Comparison of ENCODE assay signal across 8 cellular contexts in the genomic region with DNA sequence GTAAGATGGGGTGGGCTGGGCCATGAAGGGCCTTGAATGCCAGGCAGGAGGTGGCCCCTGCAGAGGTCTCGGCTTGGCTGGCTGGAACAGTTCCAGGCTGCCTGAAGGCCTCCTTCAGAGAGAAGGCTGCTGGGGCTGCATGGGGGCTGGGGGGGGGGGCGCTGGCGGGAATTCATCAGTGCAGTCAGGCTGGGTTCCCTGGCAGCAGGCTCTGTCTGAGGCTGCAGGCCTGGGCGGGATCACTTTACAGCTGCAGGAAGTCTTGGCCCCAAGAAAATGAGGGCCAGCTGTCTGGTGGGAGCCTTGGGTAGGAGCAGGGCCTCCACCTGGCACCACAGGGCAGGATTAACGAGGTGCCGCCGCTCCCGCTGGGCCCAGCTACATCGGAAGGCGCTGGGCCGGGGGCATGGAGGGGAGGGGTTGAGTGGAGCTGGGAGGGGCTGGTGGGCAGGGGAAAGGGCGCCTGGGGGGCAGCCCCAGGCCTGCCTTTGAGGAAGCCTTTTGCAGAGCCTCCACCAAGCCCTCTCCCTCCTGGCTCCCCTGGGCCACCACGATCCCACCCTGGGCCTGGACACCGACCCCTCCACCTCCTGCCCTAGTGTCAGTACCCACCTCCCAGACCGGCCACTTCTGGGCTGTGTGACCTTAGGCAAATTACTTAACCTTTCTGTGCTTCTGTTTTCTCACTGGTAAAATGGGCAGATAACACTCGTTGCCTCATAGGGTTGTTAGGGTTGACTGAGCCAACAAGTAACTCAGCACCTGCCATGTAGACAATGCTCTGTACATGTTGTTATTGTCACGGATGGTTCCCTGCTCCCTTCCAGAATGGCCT. TPM values are rescaled to one million over a fixed set of nuclear protein-coding genes. Genes with fewer than 3 reads are reported as not detected.
A peak's percentile ranks its signal among the peaks of the same experiment; 100 is the strongest.
DNase-seq lines count a peak whose midpoint lies in the region; ATAC-seq, FAIRE-seq and TF ChIP-seq lines count a peak whose summit lies in the region.

No MANE protein-coding gene starts in this region.

- no peak for DNase-seq in A549 (ENCODE audit: low read depth in 1 of 2, low spot score in 1 of 2)
- peak; percentile 37 for DNase-seq in IMR-90
- peak; percentile 14 for DNase-seq in astrocyte (ENCODE audit: low read depth)
- DNase-seq in SKM-1 treated with dmso at 0.1 percent for 144 hours (lab: John Stamatoyannopoulos, UW; ENCODE audit: unreplicated experiment) = no peak
- no peak for DNase-seq in activated CD4-positive, CD25-positive, alpha-beta regulatory T cell treated with anti-CD3 and anti-CD28 coated beads, Interleukin-2, amount 50 U/mL, for 72 hours

- H3K4ac ChIP-seq in IMR-90 (ENCODE audit: low read depth, low read length) = no peak overlapping the region

- no peaks in the 10 kb centered on the region for H3K9me3 Mint-ChIP-seq in astrocyte (ENCODE audit: unreplicated experiment)

- H2BK120ac ChIP-seq in IMR-90 (ENCODE audit: low read depth, low read length) = no peak overlapping the region

- H3K27me3 Mint-ChIP-seq in astrocyte (ENCODE audit: low read depth, unreplicated experiment) = no peaks in the 10 kb centered on the region

- no peak for TF ChIP-seq RAD21 in A549 (conservative IDR thresholded peaks at IDR 0.05 in 1 of 2, IDR thresholded peaks at IDR 0.05 in 1 of 2)
- TF ChIP-seq RAD21 in IMR-90 (IDR thresholded peaks at IDR 0.05; ENCODE audit: low read length) = no peak

- H3K4me3 Mint-ChIP-seq in astrocyte (ENCODE audit: unreplicated experiment) = no peak overlapping the region

- intact Hi-C loops in IMR-90 (cut with micrococcal nuclease) = loop anchor here (1.0 to 5.0 kb wide), 6 partner anchors 31 to 777 kb away; a partner anchor contains a TSS

- FAIRE-seq in A549 (lab: Jason Lieb, UNC) (no peak), astrocyte (lab: Jason Lieb, UNC) (no peak)

- H2BK20ac ChIP-seq in IMR-90 (ENCODE audit: low read depth, low read length) = no peak overlapping the region; the same call in 1 of the 2 replicates

- H3K9ac ChIP-seq in IMR-90 (ENCODE audit: low read depth, low read length) = 0 out of 2 replicates have a peak overlapping the region, but pooled peaks have one; percentile 38
- H3K9ac ChIP-seq in astrocyte (ENCODE audit: low read length) = peak overlapping the region; percentile 89
- H3K9ac ChIP-seq in muscle layer of colon (ENCODE audit: low read length) = peak overlapping the region; percentile 68

- TF ChIP-seq CTCF in A549 (IDR thresholded peaks at IDR 0.05) (no peak), IMR-90 (conservative IDR thresholded peaks at IDR 0.05; ENCODE audit: low read depth, low read length) (no peak), astrocyte (IDR thresholded peaks at IDR 0.05; ENCODE audit: insufficient read depth, low read depth, low read length) (no peak)

- H3K4me2 ChIP-seq in A549 (peak overlapping the region; percentile 22; the same call in 1 of the 3 replicates), IMR-90 (ENCODE audit: low read depth, low read length) (no peak overlapping the region), astrocyte (ENCODE audit: low read length) (peak overlapping the region; percentile 97)

- H3K27me3 ChIP-seq in IMR-90 (ENCODE audit: control insufficient read depth, insufficient read depth, low read length) (no peaks in the 10 kb centered on the region), astrocyte (ENCODE audit: insufficient read depth, low read length) (no peaks in the 10 kb centered on the region), muscle layer of colon (ENCODE audit: control insufficient read depth in 1 of 2, insufficient read depth in 2 of 2, low read length in 2 of 2) (no peaks in the 10 kb centered on the region)

- no peaks in the 10 kb centered on the region for H3K79me1 ChIP-seq in IMR-90 (ENCODE audit: low read depth in 1 of 2, low read length in 2 of 2)

- H3K36me3 Mint-ChIP-seq in astrocyte (ENCODE audit: low read depth, unreplicated experiment) = peaks cover 2% of the 10 kb centered on the region

- H2BK5ac ChIP-seq in IMR-90 (ENCODE audit: low read depth, low read length, poor library complexity, severe bottlenecking) = no peak overlapping the region

- peaks cover 2% of the 10 kb centered on the region; the same call in 1 of the 2 replicates for H3K9me1 ChIP-seq in IMR-90 (ENCODE audit: insufficient read depth, low read length)

- no peaks in the 10 kb centered on the region for H4K20me1 ChIP-seq in IMR-90 (ENCODE audit: insufficient read depth, low read length)
- no peaks in the 10 kb centered on the region for H4K20me1 ChIP-seq in astrocyte (ENCODE audit: insufficient read depth, low read length)

- H2AK9ac ChIP-seq in IMR-90 (replicated peaks; ENCODE audit: low read depth, low read length, poor library complexity) = no peak overlapping the region

- TF ChIP-seq POLR2A in A549 (IDR thresholded peaks at IDR 0.05; ENCODE audit: low read length) (no peak), IMR-90 (IDR thresholded peaks at IDR 0.05; ENCODE audit: low read depth, low read length) (no peak)

- H3K9me3 ChIP-seq in A549 = no peaks in the 10 kb centered on the region
- no peaks in the 10 kb centered on the region for H3K9me3 ChIP-seq in IMR-90 (ENCODE audit: control insufficient read depth, insufficient read depth, low read length)
- H3K9me3 ChIP-seq in astrocyte (ENCODE audit: insufficient read depth, low read depth, low read length) = no peaks in the 10 kb centered on the region
- no peaks in the 10 kb centered on the region for H3K9me3 ChIP-seq in muscle layer of colon (ENCODE audit: low read length)

- in situ Hi-C loops in IMR-90 (cut with MboI; ENCODE audit: low sequenced_read_pairs) = loop anchor here (5.0 to 10.0 kb wide), 2 partner anchors 237 to 775 kb away; no protein-coding TSS in a partner anchor

- no TSS peak for BruUV-seq in IMR-90 (replicated peaks; lab: Mats Ljungman, UMichigan)

- H2AFZ ChIP-seq in IMR-90 (replicated peaks; ENCODE audit: low read length, poor library complexity) (no peak overlapping the region), astrocyte (ENCODE audit: low read depth, low read length) (peak overlapping the region; percentile 59)

- H3K79me2 ChIP-seq in astrocyte (ENCODE audit: insufficient read depth, low read length) = no peaks in the 10 kb centered on the region

- H3K18ac ChIP-seq in IMR-90 (ENCODE audit: low read depth, low read length) = no peak overlapping the region

- H3K4me3 ChIP-seq in A549 (no peak overlapping the region), IMR-90 (ENCODE audit: insufficient read depth, low read depth, low read length) (no peak overlapping the region), astrocyte (ENCODE audit: insufficient read depth, low read depth, low read length) (no peak overlapping the region), muscle layer of colon (ENCODE audit: low read depth in 1 of 2, low read length in 2 of 2) (no peak overlapping the region)

- H3K14ac ChIP-seq in IMR-90 (replicated peaks; ENCODE audit: low read depth, low read length) = no peak overlapping the region

- H2AK5ac ChIP-seq in IMR-90 (ENCODE audit: low read depth, low read length) = peak overlapping the region; percentile 6; the same call in 1 of the 2 replicates

- no peak for TF ChIP-seq EP300 in A549 (IDR thresholded peaks at IDR 0.05)

- POLR2A ChIA-PET in A549 (lab: Yijun Ruan, JAX) = no interaction called here
- POLR2A ChIA-PET in IMR-90 (lab: Charles Lee; ENCODE audit: unreplicated experiment) = no interaction called here

- H2BK15ac ChIP-seq in IMR-90 (ENCODE audit: low read depth, low read length) = no peak overlapping the region

- dilution Hi-C loops in IMR-90 (cut with HindIII; ENCODE audit: low sequenced_read_pairs, unreplicated experiment) = no loop called here

- WGBS in A549 (ENCODE audit: missing lambda C conversion rate) = 80% methylated on average over 5 of the region's 17 CpGs
- WGBS in IMR-90 (ENCODE audit: extremely low coverage in 2 of 2, insufficient read length in 1 of 2), 2 experiments = 20% methylated on average over 1 of the region's 17 CpGs; no CpG with 5 or more reads in 1 of the 2 experiments

- CTCF ChIA-PET in A549 (lab: Yijun Ruan, JAX) = interaction anchor here (0.5 to 6.3 kb wide), 17 partner anchors 10 to 716 kb away, joined by 3 to 46 read pairs (median 7); a partner anchor contains a TSS
- CTCF ChIA-PET in IMR-90 (lab: Yijun Ruan, JAX) = interaction anchor here (0.5 to 1.4 kb wide), 2 partner anchors 81 to 1141 kb away, joined by 4 to 5 read pairs; no protein-coding TSS in a partner anchor

- H4K5ac ChIP-seq in IMR-90 (ENCODE audit: low read depth, low read length) = no peak overlapping the region

- no peak overlapping the region for H4K91ac ChIP-seq in IMR-90 (ENCODE audit: insufficient read depth, low read depth, low read length)

- H3K23ac ChIP-seq in IMR-90 (ENCODE audit: low read depth, low read length) = no peak overlapping the region

- ATAC-seq in A549 = peak in 1 of 2 experiments; percentile 3; a peak in 2 of 6 replicates
- ATAC-seq in IMR-90 (ENCODE audit: low read depth) = peak; percentile 4
- no peak for ATAC-seq in HG02852 (IDR thresholded peaks at IDR 0.05; ENCODE audit: unreplicated experiment)
- ATAC-seq in HG03571 (IDR thresholded peaks at IDR 0.05; ENCODE audit: unreplicated experiment) = no peak

- peaks cover 25% of the 10 kb centered on the region for H3K4me1 ChIP-seq in A549
- peaks cover 10% of the 10 kb centered on the region for H3K4me1 ChIP-seq in IMR-90 (ENCODE audit: control insufficient read depth, insufficient read depth, low read length)
- H3K4me1 ChIP-seq in astrocyte (ENCODE audit: insufficient read depth, low read length) = peaks cover 12% of the 10 kb centered on the region
- H3K4me1 ChIP-seq in muscle layer of colon (ENCODE audit: insufficient read depth, low read length) = peaks cover 20% of the 10 kb centered on the region

- H3K4me1 Mint-ChIP-seq in astrocyte (ENCODE audit: low read depth, unreplicated experiment) = peaks cover 15% of the 10 kb centered on the region

- H3K27ac Mint-ChIP-seq in astrocyte (ENCODE audit: unreplicated experiment) = peak overlapping the region; percentile 26

- H3K56ac ChIP-seq in IMR-90 (ENCODE audit: extremely low read depth, insufficient read depth, low read length) = no peak overlapping the region

- H3K36me3 ChIP-seq in IMR-90 (ENCODE audit: control insufficient read depth, insufficient read depth, low read length) = peaks cover 14% of the 10 kb centered on the region; the same call in 1 of the 2 replicates
- no peaks in the 10 kb centered on the region for H3K36me3 ChIP-seq in astrocyte (ENCODE audit: insufficient read depth, low read length)
- H3K36me3 ChIP-seq in muscle layer of colon (ENCODE audit: insufficient read depth, low read length) = no peaks in the 10 kb centered on the region

- H4K8ac ChIP-seq in IMR-90 (ENCODE audit: low read depth in 2 of 2, low read length in 2 of 2) = no peak overlapping the region; a peak in 1 of 4 replicates

- H3K27ac ChIP-seq in A549 = peak overlapping the region; percentile 62 to 98
- H3K27ac ChIP-seq in IMR-90 (ENCODE audit: insufficient read depth, low read length) = no peak overlapping the region
- H3K27ac ChIP-seq in astrocyte (ENCODE audit: low read depth, low read length) = no peak overlapping the region
- peak overlapping the region; percentile 87 for H3K27ac ChIP-seq in muscle layer of colon (ENCODE audit: low read depth, low read length)

RNA-seq across cellular contexts. Expression of a gene that starts 31.0 kb away (rescaled TPM):
- polyA plus RNA-seq in A549 (2011; rRNA removed) = 97.7 and 129 TPM in 2 replicates
- polyA plus RNA-seq in A549 (2012; cell fraction: cytosol; rRNA removed) = 295 and 372 TPM in 2 replicates
- polyA plus RNA-seq in A549 (2012; cell fraction: nucleus; rRNA removed) = 385 and 449 TPM in 2 replicates
- 374 to 506 TPM (median 426 TPM) in 3 replicates for polyA plus RNA-seq in A549 (2017; fragmentation: RNase III; extraction: RNeasy Plus Mini Kit Qiagen cat#74134 plus additional on column Dnase treatment)
- 71.2 and 79.3 TPM in 2 replicates for polyA minus RNA-seq in A549 (2011; rRNA and poly(A)+ RNA removed)
- 16.4 and 23.1 TPM in 2 replicates for total RNA-seq in IMR-90 (2012; rRNA removed)
- 49.9 and 50.5 TPM in 2 replicates for polyA plus RNA-seq in IMR-90 (2012; rRNA removed)
- 82.4 and 91.3 TPM in 2 replicates for polyA plus RNA-seq in IMR-90 (2012; cell fraction: cytosol; rRNA removed)
- polyA plus RNA-seq in IMR-90 (2012; cell fraction: nucleus; rRNA removed; ENCODE audit: low replicate concordance) = 45.0 and 48.2 TPM in 2 replicates
- total RNA-seq in astrocyte = 14.0 and 17.0 TPM in 2 replicates

RNA-seq across cellular contexts. Expression of a gene that starts 50.0 kb away (rescaled TPM):
- polyA plus RNA-seq in A549 (2011; rRNA removed) = 44.5 and 50.2 TPM in 2 replicates
- 111 and 131 TPM in 2 replicates for polyA plus RNA-seq in A549 (2012; cell fraction: cytosol; rRNA removed)
- 252 and 280 TPM in 2 replicates for polyA plus RNA-seq in A549 (2012; cell fraction: nucleus; rRNA removed)
- polyA plus RNA-seq in A549 (2017; fragmentation: RNase III; extraction: RNeasy Plus Mini Kit Qiagen cat#74134 plus additional on column Dnase treatment) = 94.4 to 99.1 TPM (median 98.1 TPM) in 3 replicates
- 92.2 and 97.7 TPM in 2 replicates for polyA minus RNA-seq in A549 (2011; rRNA and poly(A)+ RNA removed)
- 53.6 and 58.6 TPM in 2 replicates for total RNA-seq in IMR-90 (2012; rRNA removed)
- polyA plus RNA-seq in IMR-90 (2012; rRNA removed) = 43.0 and 44.3 TPM in 2 replicates
- polyA plus RNA-seq in IMR-90 (2012; cell fraction: cytosol; rRNA removed) = 24.6 and 31.4 TPM in 2 replicates
- 29.3 and 58.8 TPM in 2 replicates for polyA plus RNA-seq in IMR-90 (2012; cell fraction: nucleus; rRNA removed; ENCODE audit: low replicate concordance)
- 12.6 and 12.8 TPM in 2 replicates for total RNA-seq in astrocyte

RNA-seq across cellular contexts. Expression of a gene that starts 50.2 kb away (rescaled TPM):
- polyA plus RNA-seq in A549 (2011; rRNA removed) = 16.6 and 26.2 TPM in 2 replicates
- polyA plus RNA-seq in A549 (2012; cell fraction: cytosol; rRNA removed) = 15.6 and 17.9 TPM in 2 replicates
- polyA plus RNA-seq in A549 (2012; cell fraction: nucleus; rRNA removed) = 22.7 and 27.2 TPM in 2 replicates
- 11.4 to 16.4 TPM (median 14.5 TPM) in 3 replicates for polyA plus RNA-seq in A549 (2017; fragmentation: RNase III; extraction: RNeasy Plus Mini Kit Qiagen cat#74134 plus additional on column Dnase treatment)
- 56.9 and 61.5 TPM in 2 replicates for polyA minus RNA-seq in A549 (2011; rRNA and poly(A)+ RNA removed)
- total RNA-seq in IMR-90 (2012; rRNA removed) = 38.0 and 39.4 TPM in 2 replicates
- 46.4 and 48.5 TPM in 2 replicates for polyA plus RNA-seq in IMR-90 (2012; rRNA removed)
- polyA plus RNA-seq in IMR-90 (2012; cell fraction: cytosol; rRNA removed) = 66.1 and 71.8 TPM in 2 replicates
- 54.4 and 68.2 TPM in 2 replicates for polyA plus RNA-seq in IMR-90 (2012; cell fraction: nucleus; rRNA removed; ENCODE audit: low replicate concordance)
- total RNA-seq in astrocyte = 27.3 and 29.6 TPM in 2 replicates

Comparison
In these comparisons a context has a peak if more than half of its experiments do, and no peak if none do; other contexts are left out.
1. DNase-seq: peak in IMR-90 (single experiment) and astrocyte (single experiment); none in A549 (0 of 2), SKM-1 treated with dmso at 0.1 percent for 144 hours (single experiment) and activated CD4-positive, CD25-positive, alpha-beta regulatory T cell treated with anti-CD3 and anti-CD28 coated beads, Interleukin-2, amount 50 U/mL, for 72 hours (single experiment).
2. H3K27ac ChIP-seq: peak in A549 (2 of 2) and muscle layer of colon (single experiment); none in IMR-90 (single experiment) and astrocyte (single experiment).
3. H3K9ac ChIP-seq: peak in every context shown above with its lines; median percentile 89 in astrocyte; 68 in muscle layer of colon; 38 in IMR-90.